In the genomic region with DNA sequence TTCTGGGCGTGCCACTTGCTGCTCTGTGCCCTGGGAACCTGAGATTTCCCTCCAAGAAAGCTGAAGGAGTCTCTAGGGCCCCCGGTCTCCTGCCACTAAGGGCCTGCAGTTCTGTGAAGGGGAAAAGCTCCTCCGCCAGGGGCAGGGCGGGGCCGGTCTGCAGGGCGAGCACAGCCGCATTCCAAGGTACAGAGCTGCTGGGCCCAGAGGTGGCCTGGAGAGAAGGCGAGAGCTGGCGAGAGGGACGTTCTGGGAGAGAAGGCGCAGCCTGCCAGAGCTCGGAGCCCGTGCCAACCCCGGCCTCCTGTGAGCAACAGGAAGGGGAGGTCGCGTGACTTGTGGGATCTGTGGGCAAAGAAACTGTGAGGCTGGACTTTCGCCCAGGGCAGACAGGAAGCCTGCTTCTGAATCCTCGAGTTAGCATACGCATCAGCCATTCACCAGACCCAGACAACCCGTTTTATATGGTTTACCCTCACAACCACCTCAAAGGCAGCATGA, we compare ENCODE assay signal across 8 cellular contexts.
DNase-seq lines count a peak whose midpoint lies in the region; ATAC-seq and TF ChIP-seq lines count a peak whose summit lies in the region.

No MANE protein-coding gene starts in this region.

- intact Hi-C loops in right cardiac atrium (cut with DNase I): no loop called here

- 32% methylated on average over 20 of the region's 20 CpGs for WGBS in right cardiac atrium

- H3K4me3 ChIP-seq in AG09309 (ENCODE audit: control insufficient read depth, low read depth, low read length) (no peak overlapping the region), right cardiac atrium (ENCODE audit: low read length) (no peak overlapping the region)

- peaks cover 8% of the 10 kb centered on the region for H3K4me1 ChIP-seq in right cardiac atrium (ENCODE audit: control insufficient read depth, insufficient read depth, low read length)

- H3K9me3 Mint-ChIP-seq in activated naive CD4-positive, alpha-beta T cell treated with anti-CD3 and anti-CD28 coated beads, Interleukin-2, amount 50 U/mL, for 72 hours: no peaks in the 10 kb centered on the region

- H3K27ac Mint-ChIP-seq in activated naive CD4-positive, alpha-beta T cell treated with anti-CD3 and anti-CD28 coated beads, Interleukin-2, amount 50 U/mL, for 72 hours: no peak overlapping the region

- ATAC-seq in GM19463 (IDR thresholded peaks at IDR 0.05; ENCODE audit: unreplicated experiment): peak; percentile 67
- peak; percentile 36 to 74 for ATAC-seq in activated naive CD4-positive, alpha-beta T cell treated with anti-CD3 and anti-CD28 coated beads, Interleukin-2, amount 50 U/mL, for 72 hours
- ATAC-seq in right cardiac atrium: peak; percentile 62 to 89
- no peak for ATAC-seq in GM19023 (IDR thresholded peaks at IDR 0.05; ENCODE audit: unreplicated experiment)

- H3K36me3 Mint-ChIP-seq in activated naive CD4-positive, alpha-beta T cell treated with anti-CD3 and anti-CD28 coated beads, Interleukin-2, amount 50 U/mL, for 72 hours: no peaks in the 10 kb centered on the region

- DNase-seq in AG09309 (ENCODE audit: low read depth) (peak; percentile 88), NCI-H446 treated with DMSO at 0.1 percent for 48 hours (lab: John Stamatoyannopoulos, UW) (peak; percentile 23), right cardiac atrium (peak; percentile 77 to 94 (median 83)), NCI-H2227 treated with DMSO at 0.1 percent for 48 hours (lab: John Stamatoyannopoulos, UW) (no peak)
- DNase-seq in activated naive CD4-positive, alpha-beta T cell treated with anti-CD3 and anti-CD28 coated beads, Interleukin-2, amount 50 U/mL, for 72 hours (ENCODE audit: low spot score in 2 of 2): peak in 1 of 2 donors; percentile 67
- DNase-seq in stimulated activated CD4-positive, alpha-beta T cell treated with anti-CD3 and anti-CD28 coated beads, Interleukin-12 subunit alpha, Interleukin-12 subunit beta, amount 100 ng/mL, for 24 hours (ENCODE audit: low read depth in 2 of 2): peak; percentile 36 to 65

- peak; percentile 17 for TF ChIP-seq CTCF in AG09309 (IDR thresholded peaks at IDR 0.05; ENCODE audit: control insufficient read depth, insufficient read depth, low read depth, low read length, missing control alignments)

- H3K9me3 ChIP-seq in right cardiac atrium (ENCODE audit: control insufficient read depth, low read length): no peaks in the 10 kb centered on the region

- H3K27me3 ChIP-seq in right cardiac atrium (ENCODE audit: control insufficient read depth, insufficient read depth): no peaks in the 10 kb centered on the region

- H3K27ac ChIP-seq in right cardiac atrium (ENCODE audit: low read length): no peak overlapping the region
